Comparison of ENCODE assay signal across 12 cellular contexts in the genomic region with DNA sequence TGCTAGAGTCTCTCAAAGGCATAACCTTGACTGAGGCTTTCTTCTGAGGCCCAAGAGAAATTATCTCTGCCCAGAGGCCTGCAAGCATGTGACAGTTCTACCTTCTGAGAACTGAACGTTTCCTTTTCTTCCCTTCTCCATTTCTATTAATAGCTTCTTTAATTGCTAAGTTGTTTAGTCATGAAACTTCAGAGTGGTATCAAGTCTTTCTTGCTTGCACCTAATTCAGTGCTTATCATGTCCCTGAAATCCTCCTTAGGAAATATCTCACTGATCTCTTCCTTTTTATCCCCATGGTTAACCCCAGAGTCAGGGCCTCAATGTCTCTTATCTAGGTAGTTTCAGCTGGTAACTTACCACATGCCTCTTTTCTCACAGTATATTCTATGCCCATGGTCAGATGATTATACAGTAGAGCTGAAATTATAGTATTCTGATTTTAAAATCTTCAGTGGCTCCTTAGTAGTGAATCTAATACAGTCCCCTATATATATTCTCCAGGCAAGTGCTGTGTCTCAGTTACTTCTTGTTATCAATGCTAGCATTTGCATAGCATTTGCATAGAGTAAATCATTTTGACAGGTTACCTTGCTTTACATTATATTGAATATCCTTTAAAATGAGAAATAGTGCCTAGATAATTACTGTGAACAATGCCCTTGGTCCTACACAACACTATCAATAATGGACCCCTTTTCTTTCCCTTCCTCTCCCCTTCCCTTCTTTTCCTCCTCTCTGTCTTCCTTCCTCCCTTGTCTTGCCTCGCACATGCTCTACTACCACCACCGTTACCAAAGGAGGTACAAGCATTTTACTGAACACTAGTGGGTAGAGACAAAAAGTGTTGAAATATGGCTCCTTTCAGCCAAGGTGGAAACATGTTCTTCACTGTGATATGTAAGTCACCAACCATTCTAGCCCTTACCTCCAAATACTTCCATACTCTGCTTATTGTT. TPM values are rescaled to one million over a fixed set of nuclear protein-coding genes. Genes with fewer than 3 reads are reported as not detected.
DNase-seq lines count a peak whose midpoint lies in the region; ATAC-seq and TF ChIP-seq lines count a peak whose summit lies in the region.
"Had no signal": no experiment of that assay in that cellular context is flagged by ENCODE, and none has a peak within 500 bp of the region (broad histone marks: within the 10 kb centered on the region; RNA-seq: fewer than 3 reads in every experiment).

No MANE protein-coding gene starts in this region.

- peaks cover 4% of the 10 kb centered on the region for H3K4me1 ChIP-seq in mesendoderm (ENCODE audit: control insufficient read depth, low read depth, low read length)
- H3K4me1 ChIP-seq: upper lobe of left lung had no signal

- no peaks in the 10 kb centered on the region for H3K27me3 ChIP-seq in mesendoderm (ENCODE audit: insufficient read depth, low read length, poor library complexity)
- H3K27me3 ChIP-seq: upper lobe of left lung had no signal

- TF ChIP-seq CTCF in foreskin fibroblast (IDR thresholded peaks at IDR 0.05; ENCODE audit: low read depth, low read length) = no peak

- in situ Hi-C loops in KBM-7 (cut with MboI; ENCODE audit: low pct_unique_long_range_greater_than_20kb, low sequenced_read_pairs) = no loop called here

- no peaks in the 10 kb centered on the region for H3K36me3 ChIP-seq in mesendoderm (ENCODE audit: control insufficient read depth, insufficient read depth, low read length)
- H3K36me3 ChIP-seq: upper lobe of left lung had no signal

- no peaks in the 10 kb centered on the region for H3K79me1 ChIP-seq in mesendoderm (ENCODE audit: low read length)

- no peak overlapping the region for H3K4me2 ChIP-seq in mesendoderm (ENCODE audit: low read length)

- H3K23ac ChIP-seq in mesendoderm (ENCODE audit: low read length) = no peak overlapping the region

- H3K9ac ChIP-seq in mesendoderm (ENCODE audit: low read length) = no peak overlapping the region

- H3K4me3 ChIP-seq in mesendoderm (ENCODE audit: low read length) (no peak overlapping the region), foreskin fibroblast (ENCODE audit: low read depth in 1 of 2, low read length in 2 of 2) (no peak overlapping the region)
- H3K4me3 ChIP-seq: upper lobe of left lung had no signal

- H2BK15ac ChIP-seq in mesendoderm (replicated peaks; ENCODE audit: low read depth) = no peak overlapping the region

- H4K5ac ChIP-seq in mesendoderm (ENCODE audit: low read length) = no peak overlapping the region

- WGBS in mesendoderm (ENCODE audit: extremely low coverage, insufficient coverage, low lambda C conversion rate) = no CpG with 5 or more reads among the region's 3 CpGs

- no peak overlapping the region for H2AK5ac ChIP-seq in mesendoderm (ENCODE audit: low read length)

- no peak overlapping the region for H3K27ac ChIP-seq in mesendoderm (ENCODE audit: low read depth, low read length)
- H3K27ac ChIP-seq: upper lobe of left lung had no signal

- H3K56ac ChIP-seq in mesendoderm (ENCODE audit: low read length) = no peak overlapping the region

- peak; percentile 88 for ATAC-seq in GM19395 (IDR thresholded peaks at IDR 0.05; ENCODE audit: unreplicated experiment)
- peak; percentile 67 for ATAC-seq in HG02840 (IDR thresholded peaks at IDR 0.05; ENCODE audit: low FRiP score, unreplicated experiment)
- ATAC-seq: Panc1 had no signal

- no peak overlapping the region for H3K4ac ChIP-seq in mesendoderm (ENCODE audit: low read depth, low read length)

- H3K18ac ChIP-seq in mesendoderm (ENCODE audit: low read length) = no peak overlapping the region

- H4K8ac ChIP-seq in mesendoderm (ENCODE audit: low read depth, low read length) = no peak overlapping the region

- DNase-seq in KBM-7 (peak; percentile 58), mesendoderm (no peak), foreskin fibroblast (no peak), DMS153 treated with DMSO at 0.1 percent for 48 hours (lab: John Stamatoyannopoulos, UW; ENCODE audit: unreplicated experiment) (no peak), NCI-H1436 (lab: John Stamatoyannopoulos, UW) (no peak), cerebellum (ENCODE audit: low spot score) (no peak)
- DNase-seq: DND-41, NCI-H1105, upper lobe of left lung had no signal

- H2BK5ac ChIP-seq in mesendoderm (ENCODE audit: low read length) = peak overlapping the region; percentile 69

- no peak overlapping the region for H2BK120ac ChIP-seq in mesendoderm (ENCODE audit: low read depth, low read length)

- no peaks in the 10 kb centered on the region for H3K79me2 ChIP-seq in mesendoderm (ENCODE audit: control insufficient read depth, insufficient read depth, low read length)

RNA-seq across cellular contexts. Expression of a gene that starts 33.0 kb away (rescaled TPM):
- 15.3 TPM for polyA plus RNA-seq in mesendoderm (2013, experiment 1 of 2)
- polyA plus RNA-seq in mesendoderm (2013, experiment 2 of 2) = 15.2 TPM
- 9.0 TPM for total RNA-seq in cerebellum
